ENCODE assay signal across 1 cellular context in the genomic region with DNA sequence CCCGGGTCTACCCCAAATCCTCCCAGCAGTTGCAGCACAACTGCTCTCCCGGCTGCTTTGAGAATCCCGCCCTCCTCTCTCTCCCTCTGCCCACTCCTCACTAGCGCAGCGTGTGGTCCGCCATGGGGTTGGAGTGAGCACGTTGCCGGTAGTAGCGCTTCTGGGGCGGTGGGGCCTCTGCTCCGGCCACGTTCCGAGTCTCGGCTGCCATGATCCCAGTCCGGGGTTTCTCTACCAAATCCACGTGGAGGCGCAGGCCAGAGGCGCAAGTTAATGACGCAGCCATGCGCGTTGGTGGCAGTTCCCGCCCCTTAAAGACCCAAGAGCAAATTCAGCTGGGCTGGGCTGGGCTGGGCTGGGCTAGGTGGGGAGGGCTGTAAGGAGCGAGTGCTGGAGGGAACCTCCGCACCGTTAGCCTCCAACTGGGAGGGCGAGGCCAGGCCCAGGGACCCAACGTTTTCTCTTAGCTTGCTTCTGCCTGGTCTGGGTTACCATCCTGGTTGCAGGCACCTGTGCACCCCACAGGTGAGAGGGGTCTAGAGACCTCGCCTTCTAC.
TF ChIP-seq lines count a peak whose summit lies in the region.

Gene METTL1 (minus strand): TSS at position 233 of the 556 bp plus-strand sequence. CDS start 22 bp downstream, at position 211.

TF ChIP-seq in HepG2, 621 proteins besides CTCF, POLR2A, EP300 and RAD21 (continued from another document):
- TF ChIP-seq KLF15 (CRISPR knock-in tag; IDR thresholded peaks at IDR 0.05; ENCODE audit: borderline replicate concordance), result no peak
- TF ChIP-seq ZNF382 (CRISPR knock-in tag; IDR thresholded peaks at IDR 0.05; ENCODE audit: borderline replicate concordance), result no peak
- TF ChIP-seq MEF2D (CRISPR knock-in tag; IDR thresholded peaks at IDR 0.05), result peak; percentile 58
- TF ChIP-seq HMGXB4 (CRISPR knock-in tag; IDR thresholded peaks at IDR 0.05; ENCODE audit: borderline replicate concordance in 1 of 2, low read depth in 1 of 2), result peak; percentile 47 to 78; a peak in 3 of 4 replicates
- TF ChIP-seq ZNF607 (CRISPR knock-in tag; IDR thresholded peaks at IDR 0.05; ENCODE audit: borderline replicate concordance), result 0 out of 2 replicates have a peak, but pooled peaks have one; percentile 1
- TF ChIP-seq ARID2 (CRISPR knock-in tag; IDR thresholded peaks at IDR 0.05; ENCODE audit: borderline replicate concordance), result peak; percentile 78
- TF ChIP-seq TEAD2 (CRISPR knock-in tag; IDR thresholded peaks at IDR 0.05), result no peak
- TF ChIP-seq PAF1 (CRISPR knock-in tag; IDR thresholded peaks at IDR 0.05), result no peak
- TF ChIP-seq ZNF589 (CRISPR knock-in tag; conservative IDR thresholded peaks at IDR 0.05), result peak; percentile 60; the same call in 1 of the 2 replicates
- no peak; the same call in 1 of the 2 replicates for TF ChIP-seq ZFP1 (CRISPR knock-in tag; IDR thresholded peaks at IDR 0.05)
- TF ChIP-seq EEA1 (CRISPR knock-in tag; IDR thresholded peaks at IDR 0.05; ENCODE audit: borderline replicate concordance), result no peak
- TF ChIP-seq RXRB (CRISPR knock-in tag; IDR thresholded peaks at IDR 0.05; ENCODE audit: borderline replicate concordance), result peak; percentile 56
- TF ChIP-seq RFX5 (IDR thresholded peaks at IDR 0.05; ENCODE audit: low read depth, low read length), result no peak; the same call in 1 of the 2 replicates
- TF ChIP-seq ZNF746 (CRISPR knock-in tag; IDR thresholded peaks at IDR 0.05), result no peak
- TF ChIP-seq ZHX2 (IDR thresholded peaks at IDR 0.05; ENCODE audit: low read depth), result peak; percentile 91
- no peak for TF ChIP-seq ZHX2 (CRISPR knock-in tag; IDR thresholded peaks at IDR 0.05; ENCODE audit: borderline replicate concordance)
- TF ChIP-seq BHLHE40 (IDR thresholded peaks at IDR 0.05; ENCODE audit: low read length), result no peak
- 0 out of 2 replicates have a peak, but pooled peaks have one; percentile 62 for TF ChIP-seq RNF2 (conservative IDR thresholded peaks at IDR 0.05; ENCODE audit: low read depth)
- no peak for TF ChIP-seq DNMT1 (CRISPR knock-in tag; IDR thresholded peaks at IDR 0.05)
- no peak for TF ChIP-seq ZFAT (CRISPR knock-in tag; conservative IDR thresholded peaks at IDR 0.05)
- TF ChIP-seq, protein P1, sequence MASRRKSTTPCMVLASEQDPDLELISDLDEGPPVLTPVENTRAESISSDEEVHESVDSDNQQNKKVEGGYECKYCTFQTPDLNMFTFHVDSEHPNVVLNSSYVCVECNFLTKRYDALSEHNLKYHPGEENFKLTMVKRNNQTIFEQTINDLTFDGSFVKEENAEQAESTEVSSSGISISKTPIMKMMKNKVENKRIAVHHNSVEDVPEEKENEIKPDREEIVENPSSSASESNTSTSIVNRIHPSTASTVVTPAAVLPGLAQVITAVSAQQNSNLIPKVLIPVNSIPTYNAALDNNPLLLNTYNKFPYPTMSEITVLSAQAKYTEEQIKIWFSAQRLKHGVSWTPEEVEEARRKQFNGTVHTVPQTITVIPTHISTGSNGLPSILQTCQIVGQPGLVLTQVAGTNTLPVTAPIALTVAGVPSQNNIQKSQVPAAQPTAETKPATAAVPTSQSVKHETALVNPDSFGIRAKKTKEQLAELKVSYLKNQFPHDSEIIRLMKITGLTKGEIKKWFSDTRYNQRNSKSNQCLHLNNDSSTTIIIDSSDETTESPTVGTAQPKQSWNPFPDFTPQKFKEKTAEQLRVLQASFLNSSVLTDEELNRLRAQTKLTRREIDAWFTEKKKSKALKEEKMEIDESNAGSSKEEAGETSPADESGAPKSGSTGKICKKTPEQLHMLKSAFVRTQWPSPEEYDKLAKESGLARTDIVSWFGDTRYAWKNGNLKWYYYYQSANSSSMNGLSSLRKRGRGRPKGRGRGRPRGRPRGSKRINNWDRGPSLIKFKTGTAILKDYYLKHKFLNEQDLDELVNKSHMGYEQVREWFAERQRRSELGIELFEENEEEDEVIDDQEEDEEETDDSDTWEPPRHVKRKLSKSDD (CRISPR knock-in tag; IDR thresholded peaks at IDR 0.05; ENCODE audit: low read depth), result peak; percentile 92
- no peak; the same call in 1 of the 2 replicates for TF ChIP-seq PATZ1 (CRISPR knock-in tag; IDR thresholded peaks at IDR 0.05)
- peak; percentile 60; the same call in 1 of the 2 replicates for TF ChIP-seq ZC3H13 (CRISPR knock-in tag; IDR thresholded peaks at IDR 0.05)
- peak; percentile 55; the same call in 1 of the 2 replicates for TF ChIP-seq GTF2F1 (IDR thresholded peaks at IDR 0.05; ENCODE audit: low read length)
- no peak for TF ChIP-seq REXO4 (CRISPR knock-in tag; IDR thresholded peaks at IDR 0.05; ENCODE audit: borderline replicate concordance)
- TF ChIP-seq, protein P2, sequence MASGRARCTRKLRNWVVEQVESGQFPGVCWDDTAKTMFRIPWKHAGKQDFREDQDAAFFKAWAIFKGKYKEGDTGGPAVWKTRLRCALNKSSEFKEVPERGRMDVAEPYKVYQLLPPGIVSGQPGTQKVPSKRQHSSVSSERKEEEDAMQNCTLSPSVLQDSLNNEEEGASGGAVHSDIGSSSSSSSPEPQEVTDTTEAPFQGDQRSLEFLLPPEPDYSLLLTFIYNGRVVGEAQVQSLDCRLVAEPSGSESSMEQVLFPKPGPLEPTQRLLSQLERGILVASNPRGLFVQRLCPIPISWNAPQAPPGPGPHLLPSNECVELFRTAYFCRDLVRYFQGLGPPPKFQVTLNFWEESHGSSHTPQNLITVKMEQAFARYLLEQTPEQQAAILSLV (CRISPR knock-in tag; IDR thresholded peaks at IDR 0.05; ENCODE audit: borderline replicate concordance), result peak; percentile 78; the same call in 1 of the 2 replicates
- no peak for TF ChIP-seq ELK4 (CRISPR knock-in tag; IDR thresholded peaks at IDR 0.05; ENCODE audit: borderline replicate concordance)
- peak; percentile 89 for TF ChIP-seq POLR2AphosphoS5 (IDR thresholded peaks at IDR 0.05; ENCODE audit: low read depth, low read length)
- TF ChIP-seq KMT2A (CRISPR knock-in tag; IDR thresholded peaks at IDR 0.05), result peak; percentile 64; the same call in 1 of the 2 replicates
- peak; percentile 27; the same call in 1 of the 2 replicates for TF ChIP-seq NRL (CRISPR knock-in tag; IDR thresholded peaks at IDR 0.05; ENCODE audit: borderline replicate concordance)
- TF ChIP-seq, protein P3, sequence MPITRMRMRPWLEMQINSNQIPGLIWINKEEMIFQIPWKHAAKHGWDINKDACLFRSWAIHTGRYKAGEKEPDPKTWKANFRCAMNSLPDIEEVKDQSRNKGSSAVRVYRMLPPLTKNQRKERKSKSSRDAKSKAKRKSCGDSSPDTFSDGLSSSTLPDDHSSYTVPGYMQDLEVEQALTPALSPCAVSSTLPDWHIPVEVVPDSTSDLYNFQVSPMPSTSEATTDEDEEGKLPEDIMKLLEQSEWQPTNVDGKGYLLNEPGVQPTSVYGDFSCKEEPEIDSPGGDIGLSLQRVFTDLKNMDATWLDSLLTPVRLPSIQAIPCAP (CRISPR knock-in tag; IDR thresholded peaks at IDR 0.05; ENCODE audit: low read depth), result no peak
